In genomic region chr4:73945674-73946449, GRCh38 we compare ENCODE assay signal across 25 cellular contexts. TPM values are rescaled to one million over a fixed set of nuclear protein-coding genes. Genes with fewer than 3 reads are reported as not detected.
"Had no signal": no experiment of that assay in that cellular context is flagged by ENCODE, and none has a peak within 500 bp of the region (broad histone marks: within the 10 kb centered on the region; RNA-seq: fewer than 3 reads in every experiment).

No MANE protein-coding gene starts in this region.

- H3K27me3 ChIP-seq: pancreas had no signal

- H3K4me1 Mint-ChIP-seq: immature natural killer cell; naive thymus-derived CD8-positive, alpha-beta T cell; stimulated activated naive B cell treated with anti-CD40 and anti-IgM and Interleukin-4, amounts not matched to agents 10 μg/mL and 1 μg/mL and 100 μg/mL, for 72 hours had no signal

- H3K4me3 ChIP-seq: adrenal gland, cardiac muscle cell, esophagus muscularis mucosa, gastroesophageal sphincter, heart left ventricle, pancreas, spleen, uterus had no signal

- H3K36me3 ChIP-seq: adrenal gland, cardiac muscle cell, esophagus muscularis mucosa, gastroesophageal sphincter, heart left ventricle, pancreas, spleen, uterus had no signal

- H3K36me3 Mint-ChIP-seq: immature natural killer cell; stimulated activated naive B cell treated with anti-CD40 and anti-IgM and Interleukin-4, amounts not matched to agents 10 μg/mL and 1 μg/mL and 100 μg/mL, for 72 hours had no signal

- H3K27ac Mint-ChIP-seq: activated naive CD4-positive, alpha-beta T cell treated with anti-CD3 and anti-CD28 coated beads, Interleukin-2, amount 50 U/mL, for 72 hours; activated T-cell treated with anti-CD3 and anti-CD28 coated beads, Interleukin-2, amount 50 U/mL, for 72 hours; dendritic cell treated with granulocyte-macrophage colony-stimulating factor and Interleukin-4, amounts not matched to agents 40 ng/mL and 50 ng/mL, for 4 days; immature natural killer cell; naive thymus-derived CD8-positive, alpha-beta T cell; stimulated activated naive B cell treated with anti-CD40 and anti-IgM and Interleukin-4, amounts not matched to agents 10 μg/mL and 1 μg/mL and 100 μg/mL, for 72 hours; T-helper 1 cell treated with Interleukin-12 subunit alpha and Interleukin-12 subunit beta and Interleukin-4 antibody, amounts not matched to agents 30 μg/mL and 1 μg/mL, for 36 hours had no signal

- DNase-seq: activated CD4-positive, alpha-beta T cell treated with anti-CD3 and anti-CD28 coated beads, Interleukin-2, amount 50 U/mL, for 1 hour; activated CD8-positive, alpha-beta memory T cell treated with anti-CD3 and anti-CD28 coated beads, Interleukin-2, amount 50 U/mL, for 4 hours; activated effector memory CD4-positive, alpha-beta T cell treated with anti-CD3 and anti-CD28 coated beads, Interleukin-2, amount 50 U/mL, for 16 hours; activated T-cell treated with anti-CD3 and anti-CD28 coated beads, Interleukin-2, amount 50 U/mL, for 72 hours; adrenal gland; effector CD8-positive, alpha-beta T cell; heart left ventricle; immature natural killer cell; naive thymus-derived CD8-positive, alpha-beta T cell; pancreas; spleen; stimulated activated CD4-positive, alpha-beta T cell treated with anti-CD3 and anti-CD28 coated beads, Interleukin-4, amount 100 ng/mL, for 4 hours; stimulated activated naive B cell treated with anti-CD40 and anti-IgM and Interleukin-4, amounts not matched to agents 10 μg/mL and 1 μg/mL and 100 μg/mL, for 72 hours; uterus had no signal

- H3K9me3 Mint-ChIP-seq: activated T-cell treated with anti-CD3 and anti-CD28 coated beads, Interleukin-2, amount 50 U/mL, for 72 hours; dendritic cell treated with granulocyte-macrophage colony-stimulating factor and Interleukin-4, amounts not matched to agents 40 ng/mL and 50 ng/mL, for 4 days; naive thymus-derived CD8-positive, alpha-beta T cell; stimulated activated naive B cell treated with anti-CD40 and anti-IgM and Interleukin-4, amounts not matched to agents 10 μg/mL and 1 μg/mL and 100 μg/mL, for 72 hours; T-helper 1 cell treated with Interleukin-12 subunit alpha and Interleukin-12 subunit beta and Interleukin-4 antibody, amounts not matched to agents 30 μg/mL and 1 μg/mL, for 36 hours had no signal

- H3K9me3 ChIP-seq: adrenal gland, esophagus muscularis mucosa, gastroesophageal sphincter, heart left ventricle, pancreas, spleen, uterus had no signal

- H3K4me1 ChIP-seq: uterus had no signal

- H3K4me3 Mint-ChIP-seq: activated T-cell treated with anti-CD3 and anti-CD28 coated beads, Interleukin-2, amount 50 U/mL, for 72 hours; dendritic cell treated with granulocyte-macrophage colony-stimulating factor and Interleukin-4, amounts not matched to agents 40 ng/mL and 50 ng/mL, for 4 days; immature natural killer cell; naive thymus-derived CD8-positive, alpha-beta T cell; stimulated activated naive B cell treated with anti-CD40 and anti-IgM and Interleukin-4, amounts not matched to agents 10 μg/mL and 1 μg/mL and 100 μg/mL, for 72 hours; T-helper 1 cell treated with Interleukin-12 subunit alpha and Interleukin-12 subunit beta and Interleukin-4 antibody, amounts not matched to agents 30 μg/mL and 1 μg/mL, for 36 hours had no signal

- ATAC-seq: activated CD4-positive, CD25-positive, alpha-beta regulatory T cell treated with anti-CD3 and anti-CD28 coated beads, Interleukin-2, amount 50 U/mL, for 24 hours; activated naive CD4-positive, alpha-beta T cell treated with anti-CD3 and anti-CD28 coated beads, Interleukin-2, amount 50 U/mL, for 72 hours; activated T-cell treated with anti-CD3 and anti-CD28 coated beads, Interleukin-2, amount 50 U/mL, for 72 hours; gastroesophageal sphincter; heart left ventricle; naive thymus-derived CD8-positive, alpha-beta T cell; pancreas; stimulated activated naive B cell treated with anti-CD40 and anti-IgM and Interleukin-4, amounts not matched to agents 10 μg/mL and 1 μg/mL and 100 μg/mL, for 72 hours had no signal

- FAIRE-seq: endothelial cell of umbilical vein, pancreas had no signal

- H3K27ac ChIP-seq: adrenal gland, cardiac muscle cell, esophagus muscularis mucosa, gastroesophageal sphincter, heart left ventricle, pancreas, spleen, uterus had no signal

RNA-seq across cellular contexts. Expression of gene PF4, which starts 36.0 kb away (rescaled TPM):
- total RNA-seq: activated naive CD4-positive, alpha-beta T cell treated with anti-CD3 and anti-CD28 coated beads, Interleukin-2, amount 50 U/mL, for 72 hours; activated T-cell treated with anti-CD3 and anti-CD28 coated beads, Interleukin-2, amount 50 U/mL, for 72 hours; cardiac muscle cell; endothelial cell of umbilical vein; gastroesophageal sphincter; lower leg skin; mesenteric fat pad; naive thymus-derived CD8-positive, alpha-beta T cell; pancreas; uterus had no signal
- polyA plus RNA-seq: cardiac muscle cell; endothelial cell of umbilical vein; naive thymus-derived CD8-positive, alpha-beta T cell had no signal

RNA-seq across cellular contexts. Expression of gene PPBP, which starts 42.1 kb away (rescaled TPM):
- total RNA-seq: activated naive CD4-positive, alpha-beta T cell treated with anti-CD3 and anti-CD28 coated beads, Interleukin-2, amount 50 U/mL, for 72 hours; activated T-cell treated with anti-CD3 and anti-CD28 coated beads, Interleukin-2, amount 50 U/mL, for 72 hours; cardiac muscle cell; chondrocyte; endothelial cell of umbilical vein; gastroesophageal sphincter; naive thymus-derived CD8-positive, alpha-beta T cell had no signal
- polyA plus RNA-seq: cardiac muscle cell, endothelial cell of umbilical vein, pancreas had no signal

RNA-seq across cellular contexts. Expression of gene CXCL5, which starts 52.6 kb away (rescaled TPM):
- total RNA-seq: activated naive CD4-positive, alpha-beta T cell treated with anti-CD3 and anti-CD28 coated beads, Interleukin-2, amount 50 U/mL, for 72 hours; activated T-cell treated with anti-CD3 and anti-CD28 coated beads, Interleukin-2, amount 50 U/mL, for 72 hours; cardiac muscle cell; chondrocyte; lower leg skin; naive thymus-derived CD8-positive, alpha-beta T cell; uterus had no signal
- polyA plus RNA-seq: cardiac muscle cell; naive thymus-derived CD8-positive, alpha-beta T cell had no signal
